In genomic region chr9:92808726-92809451, GRCh38 we compare ENCODE assay signal across 2 cellular contexts.
TF ChIP-seq lines count a peak whose summit lies in the region.

No MANE protein-coding gene starts in this region.

TF ChIP-seq in GM12891, 5 proteins besides CTCF, POLR2A, EP300 and RAD21:
- no peak for TF ChIP-seq PAX5 (IDR thresholded peaks at IDR 0.05; ENCODE audit: insufficient read depth, low read length, severe bottlenecking)
- TF ChIP-seq POU2F2 (IDR thresholded peaks at IDR 0.05; ENCODE audit: low read depth, low read length), result no peak
- no peak for TF ChIP-seq POLR2AphosphoS5 (IDR thresholded peaks at IDR 0.05; ENCODE audit: low read depth, low read length)

TF ChIP-seq in H1, 55 proteins besides CTCF, POLR2A, EP300 and RAD21:
- TF ChIP-seq MAX (IDR thresholded peaks at IDR 0.05) (peak; percentile 75), EZH2 (IDR thresholded peaks at IDR 0.05; ENCODE audit: low read depth, low read length, severe bottlenecking) (peak; percentile 24), CREB1 (IDR thresholded peaks at IDR 0.05) (0 out of 2 replicates have a peak, but pooled peaks have one; percentile 22), E2F6 (IDR thresholded peaks at IDR 0.05) (peak; percentile 79; the same call in 1 of the 2 replicates), SIRT6 (IDR thresholded peaks at IDR 0.05; ENCODE audit: low read length) (no peak), RXRA (IDR thresholded peaks at IDR 0.05; ENCODE audit: insufficient read depth, low read depth, low read length) (no peak), USF2 (IDR thresholded peaks at IDR 0.05; ENCODE audit: low read length) (no peak), CHD2 (IDR thresholded peaks at IDR 0.05; ENCODE audit: low read length) (no peak), ASH2L (IDR thresholded peaks at IDR 0.05; ENCODE audit: low read length) (peak; percentile 35), CHD7 (IDR thresholded peaks at IDR 0.05; ENCODE audit: insufficient replicate concordance, low read length) (no peak), GABPA (IDR thresholded peaks at IDR 0.05; ENCODE audit: borderline replicate concordance, insufficient read depth, low read length) (peak; percentile 72; the same call in 1 of the 2 replicates), TAF1 (IDR thresholded peaks at IDR 0.05; ENCODE audit: low read depth, low read length) (0 out of 2 replicates have a peak, but pooled peaks have one; percentile 8), KDM1A (IDR thresholded peaks at IDR 0.05; ENCODE audit: borderline replicate concordance, low read length) (no peak), ZNF274 (IDR thresholded peaks at IDR 0.05; ENCODE audit: borderline replicate concordance, extremely low read depth, low read length) (no peak), TCF12 (IDR thresholded peaks at IDR 0.05; ENCODE audit: low read depth, low read length) (0 out of 2 replicates have a peak, but pooled peaks have one; percentile 70), RFX5 (IDR thresholded peaks at IDR 0.05; ENCODE audit: borderline replicate concordance, low read depth, low read length) (no peak), RNF2 (IDR thresholded peaks at IDR 0.05; ENCODE audit: borderline replicate concordance, low read depth, low read length, missing control alignments, poor library complexity, severe bottlenecking) (peak; percentile 57), JUN (IDR thresholded peaks at IDR 0.05; ENCODE audit: low read depth, low read length) (no peak), NRF1 (IDR thresholded peaks at IDR 0.05; ENCODE audit: low read depth, low read length) (peak; percentile 6; the same call in 1 of the 2 replicates), CTBP2 (IDR thresholded peaks at IDR 0.05; ENCODE audit: borderline replicate concordance, insufficient read depth, insufficient read length, low read length) (peak; percentile 51), TAF7 (optimal IDR thresholded peaks at IDR 0.05; ENCODE audit: borderline replicate concordance, low read depth, low read length) (no peak), SAP30 (IDR thresholded peaks at IDR 0.05; ENCODE audit: insufficient read depth, insufficient replicate concordance, low read length) (no peak), ATF2 (IDR thresholded peaks at IDR 0.05; ENCODE audit: low read length) (no peak), MAFK (IDR thresholded peaks at IDR 0.05; ENCODE audit: low read depth, low read length) (no peak), BACH1 (IDR thresholded peaks at IDR 0.05; ENCODE audit: low read length) (peak; percentile 63; the same call in 1 of the 2 replicates), KDM4A (IDR thresholded peaks at IDR 0.05; ENCODE audit: low read depth, low read length, severe bottlenecking) (peak; percentile 85), TEAD4 (IDR thresholded peaks at IDR 0.05; ENCODE audit: low read depth, low read length) (0 out of 2 replicates have a peak, but pooled peaks have one; percentile 1), TBP (IDR thresholded peaks at IDR 0.05; ENCODE audit: low read depth, low read length) (peak; percentile 28; the same call in 1 of the 2 replicates), ATF3 (IDR thresholded peaks at IDR 0.05; ENCODE audit: insufficient read depth, low read depth, low read length) (no peak), FOSL1 (IDR thresholded peaks at IDR 0.05; ENCODE audit: insufficient read depth, low read depth, low read length) (peak; percentile 39; the same call in 1 of the 2 replicates), PHF8 (conservative IDR thresholded peaks at IDR 0.05; ENCODE audit: low read depth, low read length) (no peak)
